ENCODE assay signal across 1 cellular context in the genomic region with DNA sequence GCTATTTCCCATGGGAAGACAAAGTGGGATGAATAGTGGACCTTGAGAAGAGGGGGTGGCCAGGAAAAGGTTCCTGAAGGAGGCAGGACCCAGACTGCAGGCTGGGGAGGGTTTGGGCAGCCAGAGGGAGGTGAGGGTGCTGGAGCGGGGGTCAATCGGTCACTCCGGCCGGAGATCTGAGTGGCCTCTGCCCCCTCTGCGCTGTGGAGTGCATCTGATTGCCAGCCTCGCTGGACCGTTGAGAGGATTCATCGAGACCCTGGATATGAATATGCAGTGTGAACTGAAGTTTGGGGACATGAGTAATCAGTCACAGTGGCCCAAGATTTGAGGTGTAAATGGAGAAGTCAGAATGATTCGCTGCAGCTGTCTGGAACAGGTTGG.
TF ChIP-seq lines count a peak whose summit lies in the region.

No MANE protein-coding gene starts in this region.

TF ChIP-seq in HEK293, 187 proteins besides CTCF, POLR2A, EP300 and RAD21 (continued from another document):
- TF ChIP-seq, protein P1, sequence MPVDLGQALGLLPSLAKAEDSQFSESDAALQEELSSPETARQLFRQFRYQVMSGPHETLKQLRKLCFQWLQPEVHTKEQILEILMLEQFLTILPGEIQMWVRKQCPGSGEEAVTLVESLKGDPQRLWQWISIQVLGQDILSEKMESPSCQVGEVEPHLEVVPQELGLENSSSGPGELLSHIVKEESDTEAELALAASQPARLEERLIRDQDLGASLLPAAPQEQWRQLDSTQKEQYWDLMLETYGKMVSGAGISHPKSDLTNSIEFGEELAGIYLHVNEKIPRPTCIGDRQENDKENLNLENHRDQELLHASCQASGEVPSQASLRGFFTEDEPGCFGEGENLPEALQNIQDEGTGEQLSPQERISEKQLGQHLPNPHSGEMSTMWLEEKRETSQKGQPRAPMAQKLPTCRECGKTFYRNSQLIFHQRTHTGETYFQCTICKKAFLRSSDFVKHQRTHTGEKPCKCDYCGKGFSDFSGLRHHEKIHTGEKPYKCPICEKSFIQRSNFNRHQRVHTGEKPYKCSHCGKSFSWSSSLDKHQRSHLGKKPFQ (tag by site-specific recombination; IDR thresholded peaks at IDR 0.05), result no peak
- TF ChIP-seq ZNF518A (tag by site-specific recombination; conservative IDR thresholded peaks at IDR 0.05; ENCODE audit: low read depth) (no peak), ZNF776 (tag by site-specific recombination; IDR thresholded peaks at IDR 0.05; ENCODE audit: borderline replicate concordance) (no peak)
TF ChIP-seq in HEK293: peak in this region for 0.
